ENCODE assay signal across 1 cellular context in the genomic region with DNA sequence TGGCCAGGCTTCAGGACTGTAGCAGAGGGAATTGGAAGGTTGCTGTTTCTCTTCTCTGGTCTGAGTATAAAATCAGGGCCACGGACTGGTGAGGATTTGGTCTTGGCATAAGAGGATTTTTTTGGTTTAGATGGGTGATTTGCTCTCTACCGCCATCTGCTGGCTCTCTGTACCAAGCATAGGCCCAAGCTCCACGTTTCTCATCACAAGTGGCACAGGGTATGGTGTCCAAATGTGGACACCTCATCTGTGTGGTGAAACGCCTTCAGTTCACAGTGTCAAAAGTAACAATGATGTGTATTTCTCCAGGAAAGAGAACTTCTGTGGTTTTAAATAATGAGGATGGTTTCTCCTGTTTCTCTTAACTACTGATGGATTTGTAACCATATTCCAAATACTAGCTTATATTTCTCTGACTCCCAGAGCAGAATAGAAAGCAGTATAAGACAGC.
TF ChIP-seq lines count a peak whose summit lies in the region.

No MANE protein-coding gene starts in this region.

TF ChIP-seq in HepG2, 621 proteins besides CTCF, POLR2A, EP300 and RAD21 (continued from another document and continues in another):
- TF ChIP-seq, protein P1, sequence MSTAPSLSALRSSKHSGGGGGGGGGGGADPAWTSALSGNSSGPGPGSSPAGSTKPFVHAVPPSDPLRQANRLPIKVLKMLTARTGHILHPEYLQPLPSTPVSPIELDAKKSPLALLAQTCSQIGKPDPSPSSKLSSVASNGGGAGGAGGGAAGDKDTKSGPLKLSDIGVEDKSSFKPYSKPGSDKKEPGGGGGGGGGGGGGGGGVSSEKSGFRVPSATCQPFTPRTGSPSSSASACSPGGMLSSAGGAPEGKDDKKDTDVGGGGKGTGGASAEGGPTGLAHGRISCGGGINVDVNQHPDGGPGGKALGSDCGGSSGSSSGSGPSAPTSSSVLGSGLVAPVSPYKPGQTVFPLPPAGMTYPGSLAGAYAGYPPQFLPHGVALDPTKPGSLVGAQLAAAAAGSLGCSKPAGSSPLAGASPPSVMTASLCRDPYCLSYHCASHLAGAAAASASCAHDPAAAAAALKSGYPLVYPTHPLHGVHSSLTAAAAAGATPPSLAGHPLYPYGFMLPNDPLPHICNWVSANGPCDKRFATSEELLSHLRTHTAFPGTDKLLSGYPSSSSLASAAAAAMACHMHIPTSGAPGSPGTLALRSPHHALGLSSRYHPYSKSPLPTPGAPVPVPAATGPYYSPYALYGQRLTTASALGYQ (CRISPR knock-in tag; IDR thresholded peaks at IDR 0.05), result no peak
- TF ChIP-seq NCOA1 (CRISPR knock-in tag; IDR thresholded peaks at IDR 0.05) (no peak), FOXJ3 (CRISPR knock-in tag; IDR thresholded peaks at IDR 0.05; ENCODE audit: borderline replicate concordance) (no peak), ZNF101 (CRISPR knock-in tag; IDR thresholded peaks at IDR 0.05; ENCODE audit: borderline replicate concordance, low read depth) (no peak), RFX3 (CRISPR knock-in tag; IDR thresholded peaks at IDR 0.05) (no peak), ZNF3 (CRISPR knock-in tag; IDR thresholded peaks at IDR 0.05) (no peak), NFIC (IDR thresholded peaks at IDR 0.05; ENCODE audit: low read length) (no peak), HDAC2 (CRISPR knock-in tag; IDR thresholded peaks at IDR 0.05) (no peak), ZNF598 (CRISPR knock-in tag; IDR thresholded peaks at IDR 0.05; ENCODE audit: borderline replicate concordance) (no peak), GFI1 (CRISPR knock-in tag; IDR thresholded peaks at IDR 0.05; ENCODE audit: borderline replicate concordance) (0 out of 2 replicates have a peak, but pooled peaks have one; percentile 24), ZFP90 (CRISPR knock-in tag; IDR thresholded peaks at IDR 0.05; ENCODE audit: borderline replicate concordance) (peak; percentile 57; the same call in 1 of the 2 replicates), ARHGAP35 (CRISPR knock-in tag; IDR thresholded peaks at IDR 0.05; ENCODE audit: borderline replicate concordance) (no peak), MIER3 (CRISPR knock-in tag; IDR thresholded peaks at IDR 0.05; ENCODE audit: borderline replicate concordance) (no peak), MTA1 (CRISPR knock-in tag; IDR thresholded peaks at IDR 0.05; ENCODE audit: borderline replicate concordance) (no peak), ZNF205 (CRISPR knock-in tag; IDR thresholded peaks at IDR 0.05) (peak; percentile 55; the same call in 1 of the 2 replicates), ZNF607 (CRISPR knock-in tag; IDR thresholded peaks at IDR 0.05; ENCODE audit: borderline replicate concordance) (no peak), ZNF180 (CRISPR knock-in tag; IDR thresholded peaks at IDR 0.05; ENCODE audit: borderline replicate concordance, low read depth) (no peak), ZFP1 (CRISPR knock-in tag; IDR thresholded peaks at IDR 0.05) (no peak), FOXA3 (CRISPR knock-in tag; IDR thresholded peaks at IDR 0.05) (no peak), ZNF614 (CRISPR knock-in tag; IDR thresholded peaks at IDR 0.05; ENCODE audit: borderline replicate concordance) (no peak), EZH2 (conservative IDR thresholded peaks at IDR 0.05; ENCODE audit: low read depth, low read length) (no peak), ZNF33B (CRISPR knock-in tag; IDR thresholded peaks at IDR 0.05) (no peak), ZNF619 (CRISPR knock-in tag; IDR thresholded peaks at IDR 0.05) (no peak), JDP2 (CRISPR knock-in tag; IDR thresholded peaks at IDR 0.05; ENCODE audit: borderline replicate concordance) (no peak), FOXA1 (IDR thresholded peaks at IDR 0.05) (no peak), FOXA1 (CRISPR knock-in tag; IDR thresholded peaks at IDR 0.05) (no peak), ZNF251 (CRISPR knock-in tag; IDR thresholded peaks at IDR 0.05) (no peak), RFX1 (IDR thresholded peaks at IDR 0.05) (no peak), KDM6A (CRISPR knock-in tag; IDR thresholded peaks at IDR 0.05; ENCODE audit: low read depth) (no peak), DNMT3B (CRISPR knock-in tag; conservative IDR thresholded peaks at IDR 0.05) (no peak), MAF1 (CRISPR knock-in tag; IDR thresholded peaks at IDR 0.05; ENCODE audit: borderline replicate concordance) (no peak), TOE1 (CRISPR knock-in tag; IDR thresholded peaks at IDR 0.05) (no peak), MYNN (CRISPR knock-in tag; IDR thresholded peaks at IDR 0.05; ENCODE audit: low read depth) (no peak), ZNF138 (CRISPR knock-in tag; IDR thresholded peaks at IDR 0.05; ENCODE audit: low read depth) (no peak), KLF16 (CRISPR knock-in tag; IDR thresholded peaks at IDR 0.05) (0 out of 4 replicates have a peak, but pooled peaks of 1 of the 2 experiments have one; percentile 34), SYNCRIP (IDR thresholded peaks at IDR 0.05; ENCODE audit: insufficient read depth, low read depth, low read length) (no peak), SSRP1 (CRISPR knock-in tag; IDR thresholded peaks at IDR 0.05) (no peak), GATAD2A (CRISPR knock-in tag; IDR thresholded peaks at IDR 0.05) (0 out of 2 replicates have a peak, but pooled peaks have one; percentile 25), STAG1 (CRISPR knock-in tag; IDR thresholded peaks at IDR 0.05) (peak; percentile 79), GTF3A (CRISPR knock-in tag; conservative IDR thresholded peaks at IDR 0.05) (no peak), ZNF282 (IDR thresholded peaks at IDR 0.05; ENCODE audit: partially characterized antibody) (no peak)
- TF ChIP-seq, protein P2, sequence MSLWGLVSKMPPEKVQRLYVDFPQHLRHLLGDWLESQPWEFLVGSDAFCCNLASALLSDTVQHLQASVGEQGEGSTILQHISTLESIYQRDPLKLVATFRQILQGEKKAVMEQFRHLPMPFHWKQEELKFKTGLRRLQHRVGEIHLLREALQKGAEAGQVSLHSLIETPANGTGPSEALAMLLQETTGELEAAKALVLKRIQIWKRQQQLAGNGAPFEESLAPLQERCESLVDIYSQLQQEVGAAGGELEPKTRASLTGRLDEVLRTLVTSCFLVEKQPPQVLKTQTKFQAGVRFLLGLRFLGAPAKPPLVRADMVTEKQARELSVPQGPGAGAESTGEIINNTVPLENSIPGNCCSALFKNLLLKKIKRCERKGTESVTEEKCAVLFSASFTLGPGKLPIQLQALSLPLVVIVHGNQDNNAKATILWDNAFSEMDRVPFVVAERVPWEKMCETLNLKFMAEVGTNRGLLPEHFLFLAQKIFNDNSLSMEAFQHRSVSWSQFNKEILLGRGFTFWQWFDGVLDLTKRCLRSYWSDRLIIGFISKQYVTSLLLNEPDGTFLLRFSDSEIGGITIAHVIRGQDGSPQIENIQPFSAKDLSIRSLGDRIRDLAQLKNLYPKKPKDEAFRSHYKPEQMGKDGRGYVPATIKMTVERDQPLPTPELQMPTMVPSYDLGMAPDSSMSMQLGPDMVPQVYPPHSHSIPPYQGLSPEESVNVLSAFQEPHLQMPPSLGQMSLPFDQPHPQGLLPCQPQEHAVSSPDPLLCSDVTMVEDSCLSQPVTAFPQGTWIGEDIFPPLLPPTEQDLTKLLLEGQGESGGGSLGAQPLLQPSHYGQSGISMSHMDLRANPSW (CRISPR knock-in tag; IDR thresholded peaks at IDR 0.05; ENCODE audit: borderline replicate concordance), result no peak
- TF ChIP-seq, protein P3, sequence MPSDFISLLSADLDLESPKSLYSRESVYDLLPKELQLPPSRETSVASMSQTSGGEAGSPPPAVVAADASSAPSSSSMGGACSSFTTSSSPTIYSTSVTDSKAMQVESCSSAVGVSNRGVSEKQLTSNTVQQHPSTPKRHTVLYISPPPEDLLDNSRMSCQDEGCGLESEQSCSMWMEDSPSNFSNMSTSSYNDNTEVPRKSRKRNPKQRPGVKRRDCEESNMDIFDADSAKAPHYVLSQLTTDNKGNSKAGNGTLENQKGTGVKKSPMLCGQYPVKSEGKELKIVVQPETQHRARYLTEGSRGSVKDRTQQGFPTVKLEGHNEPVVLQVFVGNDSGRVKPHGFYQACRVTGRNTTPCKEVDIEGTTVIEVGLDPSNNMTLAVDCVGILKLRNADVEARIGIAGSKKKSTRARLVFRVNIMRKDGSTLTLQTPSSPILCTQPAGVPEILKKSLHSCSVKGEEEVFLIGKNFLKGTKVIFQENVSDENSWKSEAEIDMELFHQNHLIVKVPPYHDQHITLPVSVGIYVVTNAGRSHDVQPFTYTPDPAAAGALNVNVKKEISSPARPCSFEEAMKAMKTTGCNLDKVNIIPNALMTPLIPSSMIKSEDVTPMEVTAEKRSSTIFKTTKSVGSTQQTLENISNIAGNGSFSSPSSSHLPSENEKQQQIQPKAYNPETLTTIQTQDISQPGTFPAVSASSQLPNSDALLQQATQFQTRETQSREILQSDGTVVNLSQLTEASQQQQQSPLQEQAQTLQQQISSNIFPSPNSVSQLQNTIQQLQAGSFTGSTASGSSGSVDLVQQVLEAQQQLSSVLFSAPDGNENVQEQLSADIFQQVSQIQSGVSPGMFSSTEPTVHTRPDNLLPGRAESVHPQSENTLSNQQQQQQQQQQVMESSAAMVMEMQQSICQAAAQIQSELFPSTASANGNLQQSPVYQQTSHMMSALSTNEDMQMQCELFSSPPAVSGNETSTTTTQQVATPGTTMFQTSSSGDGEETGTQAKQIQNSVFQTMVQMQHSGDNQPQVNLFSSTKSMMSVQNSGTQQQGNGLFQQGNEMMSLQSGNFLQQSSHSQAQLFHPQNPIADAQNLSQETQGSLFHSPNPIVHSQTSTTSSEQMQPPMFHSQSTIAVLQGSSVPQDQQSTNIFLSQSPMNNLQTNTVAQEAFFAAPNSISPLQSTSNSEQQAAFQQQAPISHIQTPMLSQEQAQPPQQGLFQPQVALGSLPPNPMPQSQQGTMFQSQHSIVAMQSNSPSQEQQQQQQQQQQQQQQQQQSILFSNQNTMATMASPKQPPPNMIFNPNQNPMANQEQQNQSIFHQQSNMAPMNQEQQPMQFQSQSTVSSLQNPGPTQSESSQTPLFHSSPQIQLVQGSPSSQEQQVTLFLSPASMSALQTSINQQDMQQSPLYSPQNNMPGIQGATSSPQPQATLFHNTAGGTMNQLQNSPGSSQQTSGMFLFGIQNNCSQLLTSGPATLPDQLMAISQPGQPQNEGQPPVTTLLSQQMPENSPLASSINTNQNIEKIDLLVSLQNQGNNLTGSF (CRISPR knock-in tag; IDR thresholded peaks at IDR 0.05), result no peak
- TF ChIP-seq, protein P4, sequence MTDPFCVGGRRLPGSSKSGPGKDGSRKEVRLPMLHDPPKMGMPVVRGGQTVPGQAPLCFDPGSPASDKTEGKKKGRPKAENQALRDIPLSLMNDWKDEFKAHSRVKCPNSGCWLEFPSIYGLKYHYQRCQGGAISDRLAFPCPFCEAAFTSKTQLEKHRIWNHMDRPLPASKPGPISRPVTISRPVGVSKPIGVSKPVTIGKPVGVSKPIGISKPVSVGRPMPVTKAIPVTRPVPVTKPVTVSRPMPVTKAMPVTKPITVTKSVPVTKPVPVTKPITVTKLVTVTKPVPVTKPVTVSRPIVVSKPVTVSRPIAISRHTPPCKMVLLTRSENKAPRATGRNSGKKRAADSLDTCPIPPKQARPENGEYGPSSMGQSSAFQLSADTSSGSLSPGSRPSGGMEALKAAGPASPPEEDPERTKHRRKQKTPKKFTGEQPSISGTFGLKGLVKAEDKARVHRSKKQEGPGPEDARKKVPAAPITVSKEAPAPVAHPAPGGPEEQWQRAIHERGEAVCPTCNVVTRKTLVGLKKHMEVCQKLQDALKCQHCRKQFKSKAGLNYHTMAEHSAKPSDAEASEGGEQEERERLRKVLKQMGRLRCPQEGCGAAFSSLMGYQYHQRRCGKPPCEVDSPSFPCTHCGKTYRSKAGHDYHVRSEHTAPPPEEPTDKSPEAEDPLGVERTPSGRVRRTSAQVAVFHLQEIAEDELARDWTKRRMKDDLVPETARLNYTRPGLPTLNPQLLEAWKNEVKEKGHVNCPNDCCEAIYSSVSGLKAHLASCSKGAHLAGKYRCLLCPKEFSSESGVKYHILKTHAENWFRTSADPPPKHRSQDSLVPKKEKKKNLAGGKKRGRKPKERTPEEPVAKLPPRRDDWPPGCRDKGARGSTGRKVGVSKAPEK (CRISPR knock-in tag; IDR thresholded peaks at IDR 0.05; ENCODE audit: borderline replicate concordance), result no peak
- TF ChIP-seq, protein P5, sequence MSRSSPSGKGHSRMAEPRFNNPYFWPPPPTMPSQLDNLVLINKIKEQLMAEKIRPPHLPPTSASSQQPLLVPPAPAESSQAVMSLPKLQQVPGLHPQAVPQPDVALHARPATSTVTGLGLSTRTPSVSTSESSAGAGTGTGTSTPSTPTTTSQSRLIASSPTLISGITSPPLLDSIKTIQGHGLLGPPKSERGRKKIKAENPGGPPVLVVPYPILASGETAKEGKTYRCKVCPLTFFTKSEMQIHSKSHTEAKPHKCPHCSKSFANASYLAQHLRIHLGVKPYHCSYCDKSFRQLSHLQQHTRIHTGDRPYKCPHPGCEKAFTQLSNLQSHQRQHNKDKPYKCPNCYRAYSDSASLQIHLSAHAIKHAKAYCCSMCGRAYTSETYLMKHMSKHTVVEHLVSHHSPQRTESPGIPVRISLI (CRISPR knock-in tag; IDR thresholded peaks at IDR 0.05; ENCODE audit: borderline replicate concordance), result peak; percentile 48; the same call in 1 of the 2 replicates
- TF ChIP-seq, protein P6, sequence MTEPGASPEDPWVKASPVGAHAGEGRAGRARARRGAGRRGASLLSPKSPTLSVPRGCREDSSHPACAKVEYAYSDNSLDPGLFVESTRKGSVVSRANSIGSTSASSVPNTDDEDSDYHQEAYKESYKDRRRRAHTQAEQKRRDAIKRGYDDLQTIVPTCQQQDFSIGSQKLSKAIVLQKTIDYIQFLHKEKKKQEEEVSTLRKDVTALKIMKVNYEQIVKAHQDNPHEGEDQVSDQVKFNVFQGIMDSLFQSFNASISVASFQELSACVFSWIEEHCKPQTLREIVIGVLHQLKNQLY (CRISPR knock-in tag; IDR thresholded peaks at IDR 0.05), result no peak
- TF ChIP-seq, protein P7, sequence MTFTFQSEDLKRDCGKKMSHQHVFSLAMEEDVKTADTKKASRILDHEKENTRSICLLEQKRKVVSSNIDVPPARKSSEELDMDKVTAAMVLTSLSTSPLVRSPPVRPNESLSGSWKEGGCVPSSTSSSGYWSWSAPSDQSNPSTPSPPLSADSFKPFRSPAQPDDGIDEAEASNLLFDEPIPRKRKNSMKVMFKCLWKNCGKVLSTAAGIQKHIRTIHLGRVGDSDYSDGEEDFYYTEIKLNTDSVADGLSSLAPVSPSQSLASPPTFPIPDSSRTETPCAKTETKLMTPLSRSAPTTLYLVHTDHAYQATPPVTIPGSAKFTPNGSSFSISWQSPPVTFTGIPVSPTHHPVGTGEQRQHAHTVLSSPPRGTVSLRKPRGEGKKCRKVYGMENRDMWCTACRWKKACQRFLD (CRISPR knock-in tag; IDR thresholded peaks at IDR 0.05; ENCODE audit: borderline replicate concordance), result no peak
